Comparison of ENCODE assay signal across 8 cellular contexts in the genomic region with DNA sequence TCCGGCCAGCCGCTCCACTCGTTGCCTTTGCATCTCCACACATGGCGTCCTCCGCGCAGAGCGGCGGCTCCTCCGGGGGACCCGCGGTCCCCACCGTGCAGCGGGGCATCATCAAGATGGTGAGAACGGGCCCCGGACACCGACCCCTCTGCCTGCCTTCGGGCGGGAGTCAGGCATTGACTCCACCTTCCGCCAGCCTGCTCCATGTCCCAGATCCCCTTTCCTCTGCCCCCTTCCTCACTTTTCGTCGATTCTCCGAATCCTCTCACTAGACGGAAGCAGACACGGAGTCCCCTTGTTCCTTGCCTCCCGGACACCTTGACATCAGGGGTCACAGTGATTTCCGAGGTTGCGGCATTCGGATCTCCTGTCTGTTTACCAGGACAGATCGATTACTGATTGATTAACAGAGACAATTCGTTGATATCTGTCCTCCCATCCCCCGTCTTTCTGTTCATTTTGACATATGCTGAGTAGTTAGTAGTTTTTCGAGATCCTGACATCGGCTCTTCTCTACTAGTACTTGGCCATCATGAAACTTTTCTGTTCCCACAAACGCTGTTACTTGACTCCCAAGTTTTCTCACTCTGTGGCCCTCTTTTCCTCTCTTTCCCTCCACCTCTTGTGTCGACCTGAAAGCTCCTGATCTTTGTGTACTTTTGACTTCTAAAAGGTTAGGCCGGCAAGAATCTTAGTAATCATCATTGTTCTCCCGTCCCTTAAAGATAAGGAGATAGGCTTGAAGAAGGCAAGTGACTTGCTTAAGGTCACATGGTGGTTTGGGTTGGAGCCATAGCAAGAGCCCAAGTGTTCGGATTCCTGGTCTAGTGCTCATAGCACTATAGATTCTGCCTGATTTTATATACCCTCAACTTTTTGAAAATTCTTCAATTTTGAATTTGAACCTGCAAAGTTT. TPM values are rescaled to one million over a fixed set of nuclear protein-coding genes. Genes with fewer than 3 reads are reported as not detected.
DNase-seq lines count a peak whose midpoint lies in the region; ATAC-seq, FAIRE-seq and TF ChIP-seq lines count a peak whose summit lies in the region.

No MANE protein-coding gene starts in this region.

- FAIRE-seq in small intestine (lab: Jason Lieb, UNC): no peak

- H3K4me3 Mint-ChIP-seq in activated B cell treated with CpG ODN at 0.5 μM for 24 hours: no peak overlapping the region

- peaks cover 29% of the 10 kb centered on the region for H3K36me3 Mint-ChIP-seq in activated B cell treated with CpG ODN at 0.5 μM for 24 hours (ENCODE audit: low read depth)

- intact Hi-C loops in Right ventricle myocardium superior (cut with DNase I): loop anchor here (5.0 kb wide), 1 partner anchor 65 kb away; a partner anchor contains a TSS
- intact Hi-C loops in cardiac septum (cut with DNase I): loop anchor here (2.0 to 10.0 kb wide), 2 partner anchors 64 to 258 kb away; a partner anchor contains a TSS
- intact Hi-C loops in activated B cell treated with CpG ODN at 0.5 μM for 24 hours (cut with micrococcal nuclease): loop anchor here (1.0 to 5.0 kb wide), 4 partner anchors 67 to 805 kb away; a partner anchor contains a TSS
- intact Hi-C loops in left ventricle myocardium inferior (cut with micrococcal nuclease): no loop called here

- no peaks in the 10 kb centered on the region for H3K9me3 Mint-ChIP-seq in activated B cell treated with CpG ODN at 0.5 μM for 24 hours

- H3K27me3 ChIP-seq in left ventricle myocardium inferior (ENCODE audit: low read depth) (no peaks in the 10 kb centered on the region), small intestine (ENCODE audit: control insufficient read depth in 2 of 2, insufficient read depth in 2 of 2, low read length in 2 of 2) (no peaks in the 10 kb centered on the region)

- H3K4me3 ChIP-seq in left ventricle myocardium inferior (peak overlapping the region; percentile 87), small intestine (ENCODE audit: low read depth in 1 of 2, low read length in 2 of 2) (peak overlapping the region; percentile 84 to 85)

- CTCF ChIA-PET in activated B cell treated with CpG ODN at 0.5 μM for 24 hours (lab: Charles Lee): no interaction called here

- peaks cover 53% of the 10 kb centered on the region for H3K4me1 ChIP-seq in left ventricle myocardium inferior
- peaks cover 0 to 15% of the 10 kb centered on the region in 2 donors for H3K4me1 ChIP-seq in small intestine (ENCODE audit: control insufficient read depth in 2 of 2, insufficient read depth in 1 of 2, low read depth in 1 of 2, low read length in 1 of 2)

- TF ChIP-seq CTCF in activated B cell treated with CpG ODN at 0.5 μM for 24 hours (IDR thresholded peaks at IDR 0.05) (no peak), left ventricle myocardium inferior (IDR thresholded peaks at IDR 0.05; ENCODE audit: borderline replicate concordance) (no peak)

- ATAC-seq in Right ventricle myocardium superior (ENCODE audit: poor library complexity): peak; percentile 21
- ATAC-seq in HG03280 (IDR thresholded peaks at IDR 0.05; ENCODE audit: unreplicated experiment): peak; percentile 15
- peak; percentile 10 for ATAC-seq in activated B cell treated with CpG ODN at 0.5 μM for 24 hours (ENCODE audit: low read depth)

- POLR2A ChIA-PET in activated B cell treated with CpG ODN at 0.5 μM for 24 hours (lab: Charles Lee): no interaction called here

- H3K36me3 ChIP-seq in left ventricle myocardium inferior (no peaks in the 10 kb centered on the region), small intestine (ENCODE audit: control insufficient read depth in 2 of 2, insufficient read depth in 2 of 2, low read length in 2 of 2) (no peaks in the 10 kb centered on the region)

- no peaks in the 10 kb centered on the region for H3K9me3 ChIP-seq in left ventricle myocardium inferior (replicated peaks)
- H3K9me3 ChIP-seq in small intestine (ENCODE audit: control insufficient read depth, low read depth): no peaks in the 10 kb centered on the region

- no peak for DNase-seq in Right ventricle myocardium superior
- no peak for DNase-seq in cardiac septum (ENCODE audit: low spot score)
- no peak for DNase-seq in activated B cell treated with CpG ODN at 0.5 μM for 24 hours
- no peak for DNase-seq in left ventricle myocardium inferior
- DNase-seq in small intestine: peak; percentile 35
- no peak for DNase-seq in iPS-NIHi11 (ENCODE audit: low spot score)
- no peak for DNase-seq in UCSD-AML1 (lab: John Stamatoyannopoulos, UW; ENCODE audit: unreplicated experiment)

- H3K27ac ChIP-seq in left ventricle myocardium inferior (replicated peaks) (peak overlapping the region; percentile 95), small intestine (ENCODE audit: low read depth in 1 of 2, low read length in 1 of 2) (peak overlapping the region; percentile 69 to 96)

- peaks cover 52% of the 10 kb centered on the region for H3K4me1 Mint-ChIP-seq in activated B cell treated with CpG ODN at 0.5 μM for 24 hours

- no peaks in the 10 kb centered on the region for H3K27me3 Mint-ChIP-seq in activated B cell treated with CpG ODN at 0.5 μM for 24 hours

- H3K27ac Mint-ChIP-seq in activated B cell treated with CpG ODN at 0.5 μM for 24 hours: peak overlapping the region; percentile 97

- WGBS in small intestine, 3 donors: 0 to 2% (median 1%) methylated on average over 38 of the region's 38 CpGs

RNA-seq across cellular contexts. Expression of a gene that starts 0.6 kb away (rescaled TPM):
- total RNA-seq in Right ventricle myocardium superior: 81.9 TPM
- total RNA-seq in cardiac septum: 66.7 TPM
- 204 and 215 TPM in 2 replicates for total RNA-seq in activated B cell treated with CpG ODN at 0.5 μM for 24 hours
- total RNA-seq in left ventricle myocardium inferior: 71.6 TPM
- 100 to 1,000 TPM in 1 of 3 donors, 10 to 100 TPM in 2; 47.2 to 122 (median 62.1) TPM for polyA plus RNA-seq in small intestine

RNA-seq across cellular contexts. Expression of a gene that starts 34.6 kb away (rescaled TPM):
- total RNA-seq in Right ventricle myocardium superior (not detected), cardiac septum (not detected), activated B cell treated with CpG ODN at 0.5 μM for 24 hours (not detected in 2 replicates), left ventricle myocardium inferior (not detected)
- polyA plus RNA-seq in small intestine: under 1 TPM in 2 of 3 donors, not detected in 1; 0.31 to 0.81 TPM

RNA-seq across cellular contexts. Expression of a gene that starts 59.1 kb away (rescaled TPM):
- not detected for total RNA-seq in Right ventricle myocardium superior
- total RNA-seq in cardiac septum: 0.27 TPM
- total RNA-seq in activated B cell treated with CpG ODN at 0.5 μM for 24 hours: 0.78 and 1.6 TPM in 2 replicates
- not detected for total RNA-seq in left ventricle myocardium inferior
- polyA plus RNA-seq in small intestine: under 1 TPM in 1 of 3 donors, not detected in 2; 0.09 TPM
